ENCODE assay signal across 8 cellular contexts in genomic region chr14:99602788-99603415, GRCh38. TPM values are rescaled to one million over a fixed set of nuclear protein-coding genes. Genes with fewer than 3 reads are reported as not detected.
DNase-seq lines count a peak whose midpoint lies in the region; ATAC-seq, FAIRE-seq and TF ChIP-seq lines count a peak whose summit lies in the region.

No MANE protein-coding gene starts in this region.

- TF ChIP-seq POLR2A in GM12892 (IDR thresholded peaks at IDR 0.05; ENCODE audit: low read depth, low read length), result no peak

- peak overlapping the region; percentile 41 for H3K4me3 Mint-ChIP-seq in activated CD8-positive, alpha-beta T cell treated with anti-CD3 and anti-CD28 coated beads for 36 hours

- FAIRE-seq in GM12892 (lab: Jason Lieb, UNC), result no peak

- H3K27me3 Mint-ChIP-seq in activated CD8-positive, alpha-beta T cell treated with anti-CD3 and anti-CD28 coated beads for 36 hours, result no peaks in the 10 kb centered on the region

- no peak for TF ChIP-seq CTCF in activated CD8-positive, alpha-beta T cell treated with anti-CD3 and anti-CD28 coated beads for 36 hours (IDR thresholded peaks at IDR 0.05)
- no peak for TF ChIP-seq CTCF in smooth muscle cell (IDR thresholded peaks at IDR 0.05; ENCODE audit: borderline replicate concordance, insufficient read depth, poor library complexity, severe bottlenecking)

- H3K9me3 Mint-ChIP-seq in activated CD8-positive, alpha-beta T cell treated with anti-CD3 and anti-CD28 coated beads for 36 hours, result no peaks in the 10 kb centered on the region

- no peaks in the 10 kb centered on the region for H3K9me3 ChIP-seq in iPS-18a (ENCODE audit: control insufficient read depth, low read depth, low read length)
- no peaks in the 10 kb centered on the region for H3K9me3 ChIP-seq in smooth muscle cell (replicated peaks; ENCODE audit: low read depth)

- peaks cover 24% of the 10 kb centered on the region for H3K4me1 ChIP-seq in iPS-18a (ENCODE audit: control insufficient read depth, low read depth, low read length)
- H3K4me1 ChIP-seq in smooth muscle cell (ENCODE audit: low read depth), result peaks cover 46% of the 10 kb centered on the region

- H3K27me3 ChIP-seq in iPS-18a (ENCODE audit: control insufficient read depth, insufficient read depth, low read length), result peaks cover 41% of the 10 kb centered on the region
- H3K27me3 ChIP-seq in smooth muscle cell (ENCODE audit: low read depth), result no peaks in the 10 kb centered on the region

- H3K79me2 ChIP-seq in smooth muscle cell (ENCODE audit: low read depth), result peaks cover 21% of the 10 kb centered on the region

- no peak overlapping the region for H3K27ac Mint-ChIP-seq in activated CD8-positive, alpha-beta T cell treated with anti-CD3 and anti-CD28 coated beads for 36 hours

- H3K4me1 Mint-ChIP-seq in activated CD8-positive, alpha-beta T cell treated with anti-CD3 and anti-CD28 coated beads for 36 hours (ENCODE audit: low read depth), result peaks cover 21% of the 10 kb centered on the region

- WGBS in smooth muscle cell (ENCODE audit: low lambda C conversion rate), result 17% methylated on average over 28 of the region's 53 CpGs

- H3K36me3 ChIP-seq in iPS-18a (ENCODE audit: control insufficient read depth, low read depth, low read length), result no peaks in the 10 kb centered on the region
- H3K36me3 ChIP-seq in smooth muscle cell (ENCODE audit: low read depth), result no peaks in the 10 kb centered on the region

- H3K4me3 ChIP-seq in iPS-18a (ENCODE audit: low read length) (peak overlapping the region; percentile 70), smooth muscle cell (peak overlapping the region; percentile 48)

- H3K4me2 ChIP-seq in smooth muscle cell, result peak overlapping the region; percentile 81

- peak; percentile 9 for DNase-seq in NCI-H1092 treated with DMSO at 0.1 percent for 48 hours (lab: John Stamatoyannopoulos, UW)
- no peak for DNase-seq in NCI-H1092 (lab: John Stamatoyannopoulos, UW)
- DNase-seq in activated CD8-positive, alpha-beta T cell treated with anti-CD3 and anti-CD28 coated beads for 36 hours, result no peak
- no peak for DNase-seq in smooth muscle cell (lab: John Stamatoyannopoulos, UW; ENCODE audit: unreplicated experiment)
- DNase-seq in HT-29 (ENCODE audit: low spot score), result no peak
- no peak for DNase-seq in activated CD4-positive, CD25-positive, alpha-beta regulatory T cell treated with anti-CD3 and anti-CD28 coated beads, Interleukin-2, amount 50 U/mL, for 72 hours
- no peak for DNase-seq in GM12892 (ENCODE audit: insufficient read length)

- POLR2A ChIA-PET in activated CD8-positive, alpha-beta T cell treated with anti-CD3 and anti-CD28 coated beads for 36 hours (lab: Charles Lee), result interaction anchor here (0.9 to 2.0 kb wide), 4 partner anchors 9 to 122 kb away, joined by 3 to 6 read pairs (median 4); partner anchors contain the start of gene SETD3

- no peaks in the 10 kb centered on the region for H3K36me3 Mint-ChIP-seq in activated CD8-positive, alpha-beta T cell treated with anti-CD3 and anti-CD28 coated beads for 36 hours (ENCODE audit: low read depth)

- peaks cover 13% of the 10 kb centered on the region for H3F3A ChIP-seq in smooth muscle cell (ENCODE audit: low read depth)

- CTCF ChIA-PET in activated CD8-positive, alpha-beta T cell treated with anti-CD3 and anti-CD28 coated beads for 36 hours (lab: Charles Lee), result interaction anchor here (0.9 to 2.5 kb wide), 4 partner anchors 8 to 80 kb away, joined by 3 to 7 read pairs (median 3); no protein-coding TSS in a partner anchor

- ATAC-seq in activated CD8-positive, alpha-beta T cell treated with anti-CD3 and anti-CD28 coated beads for 36 hours, result no peak

- H3K9ac ChIP-seq in iPS-18a (ENCODE audit: low read length), result no peak overlapping the region
- H3K9ac ChIP-seq in smooth muscle cell (ENCODE audit: low read depth), result no peak overlapping the region

- no peak overlapping the region for H2AFZ ChIP-seq in smooth muscle cell (ENCODE audit: low read depth)

- H3K27ac ChIP-seq in iPS-18a (ENCODE audit: low read length), result no peak overlapping the region
- no peak overlapping the region for H3K27ac ChIP-seq in smooth muscle cell (ENCODE audit: low read depth)

- H4K20me1 ChIP-seq in smooth muscle cell (ENCODE audit: low read depth), result peaks cover 15% of the 10 kb centered on the region

- intact Hi-C loops in activated CD8-positive, alpha-beta T cell treated with anti-CD3 and anti-CD28 coated beads for 36 hours (cut with micrococcal nuclease), result no loop called here

RNA-seq across cellular contexts. Expression of gene CCDC85C, which starts 1.1 kb away (rescaled TPM):
- 1 to 10 TPM; 6.8 to 7.9 TPM for total RNA-seq in activated CD8-positive, alpha-beta T cell treated with anti-CD3 and anti-CD28 coated beads for 36 hours
- 4.0 and 4.8 TPM in 2 replicates for total RNA-seq in smooth muscle cell
- 5.2 and 6.5 TPM in 2 replicates for polyA plus RNA-seq in smooth muscle cell
- total RNA-seq in HT-29 (2014; rRNA removed; shearing (Covaris generic)), result 23.8 and 30.7 TPM in 2 replicates
- 1.2 TPM for polyA plus RNA-seq in GM12892 (2012; ENCODE audit: missing spikeins)

RNA-seq across cellular contexts. Expression of gene HHIPL1, which starts 42.0 kb away (rescaled TPM):
- total RNA-seq in activated CD8-positive, alpha-beta T cell treated with anti-CD3 and anti-CD28 coated beads for 36 hours, result under 1 TPM; 0.05 to 0.07 TPM
- total RNA-seq in smooth muscle cell, result 9.1 and 9.6 TPM in 2 replicates
- polyA plus RNA-seq in smooth muscle cell, result 11.2 and 11.9 TPM in 2 replicates
- total RNA-seq in HT-29 (2014; rRNA removed; shearing (Covaris generic)), result not detected in 2 replicates
- not detected for polyA plus RNA-seq in GM12892 (2012; ENCODE audit: missing spikeins)
